ENCODE assay signal across 30 cellular contexts in genomic region chr12:70748809-70749208, GRCh38.
"Had no signal": no experiment of that assay in that cellular context is flagged by ENCODE, and none has a peak within 500 bp of the region (broad histone marks: within the 10 kb centered on the region; RNA-seq: fewer than 3 reads in every experiment).

No MANE protein-coding gene starts in this region.

- H2AFZ ChIP-seq: parathyroid adenoma had no signal

- DNase-seq: naive thymus-derived CD8-positive, alpha-beta T cell; nephron progenitor cell; occipital lobe; ovary; posterior cingulate gyrus; psoas muscle; right cardiac atrium; right lobe of liver; sigmoid colon; spleen; stimulated activated CD4-positive, alpha-beta T cell treated with anti-CD3 and anti-CD28 coated beads, Interleukin-12 subunit alpha, Interleukin-12 subunit beta, amount 100 ng/mL, for 4 hours; stimulated activated CD4-positive, alpha-beta T cell treated with anti-CD3 and anti-CD28 coated beads, Interleukin-1b, Interleukin-23, amount 100 ng/mL, for 48 hours; stimulated activated CD4-positive, alpha-beta T cell treated with anti-CD3 and anti-CD28 coated beads, Interleukin-4, amount 100 ng/mL, for 1 hour; stimulated activated CD4-positive, alpha-beta T cell treated with anti-CD3 and anti-CD28 coated beads, Interleukin-4, amount 100 ng/mL, for 4 hours; stimulated activated CD8-positive, alpha-beta memory T cell treated with anti-CD3 and anti-CD28 coated beads, Interleukin-4, amount 100 ng/mL, for 48 hours; stimulated activated naive CD4-positive, alpha-beta T cell; stimulated activated naive CD8-positive, alpha-beta T cell treated with anti-CD3 and anti-CD28 coated beads, Interleukin-15, amount 100 ng/mL, for 72 hours; stimulated activated naive CD8-positive, alpha-beta T cell treated with anti-CD3 and anti-CD28 coated beads, Interleukin-15, Interleukin-2, amounts not matched to agents 100 U/mL and 50 U/mL, for 24 hours; substantia nigra; testis; tibial artery; transverse colon; upper lobe of right lung; uterus had no signal

- ATAC-seq: naive thymus-derived CD8-positive, alpha-beta T cell; natural killer cell treated with Interleukin-12 subunit alpha and Interleukin-12 subunit beta and Interleukin-15 and Interleukin-18, amount 100 ng/mL, for 72 hours; psoas muscle; right cardiac atrium; right lobe of liver; stimulated activated memory B cell treated with anti-CD40 and anti-IgM and Interleukin-4, amounts not matched to agents 10 μg/mL and 1 μg/mL and 100 μg/mL, for 72 hours; stimulated activated naive CD8-positive, alpha-beta T cell treated with anti-CD3 and anti-CD28 coated beads, Interleukin-15, amount 100 ng/mL, for 72 hours; stimulated activated naive CD8-positive, alpha-beta T cell treated with anti-CD3 and anti-CD28 coated beads, Interleukin-15, Interleukin-2, amounts not matched to agents 100 U/mL and 50 U/mL, for 24 hours; upper lobe of right lung had no signal

- H3K36me3 ChIP-seq: neutrophil, ovary, right lobe of liver, sigmoid colon, spleen, suprapubic skin, tibial artery, transverse colon, upper lobe of right lung, uterus had no signal

- H3K4me3 ChIP-seq: ovary, psoas muscle, right lobe of liver, sigmoid colon, smooth muscle cell, spleen, suprapubic skin, testis, tibial artery, transverse colon, upper lobe of right lung, uterus had no signal

- H3K4me2 ChIP-seq: smooth muscle cell had no signal

- H3K9me3 ChIP-seq: neutrophil, ovary, psoas muscle, right lobe of liver, sigmoid colon, spleen, suprapubic skin, testis, tibial artery, transverse colon, upper lobe of right lung, uterus had no signal

- H3K4me1 ChIP-seq: parathyroid adenoma, psoas muscle, right lobe of liver, sigmoid colon, spleen, suprapubic skin, testis, transverse colon, upper lobe of right lung, uterus had no signal

- H3K79me2 ChIP-seq: parathyroid adenoma had no signal

- H3K27me3 ChIP-seq: neutrophil, ovary, right lobe of liver, sigmoid colon, testis, tibial artery, transverse colon, upper lobe of right lung, uterus had no signal

- H3K27ac ChIP-seq: neutrophil, ovary, parathyroid adenoma, psoas muscle, right lobe of liver, sigmoid colon, spleen, suprapubic skin, testis, tibial artery, transverse colon, upper lobe of right lung, uterus had no signal

- H3K9ac ChIP-seq: parathyroid adenoma had no signal
